In genomic region chr3:77254967-77255831, GRCh38 we compare ENCODE assay signal across 8 cellular contexts.
DNase-seq lines count a peak whose midpoint lies in the region; ATAC-seq and TF ChIP-seq lines count a peak whose summit lies in the region.

No MANE protein-coding gene starts in this region.

- H3K9me2 ChIP-seq in neural cell (ENCODE audit: insufficient read depth, low read length) = no peaks in the 10 kb centered on the region

- no peak for TF ChIP-seq EP300 in neural cell (conservative IDR thresholded peaks at IDR 0.05; ENCODE audit: poor library complexity, severe bottlenecking)

- DNase-seq in GM03348 (ENCODE audit: low spot score) (peak; percentile 62), RPMI8226 (peak; percentile 67), ureter (ENCODE audit: low spot score) (no peak)
- DNase-seq in naive thymus-derived CD8-positive, alpha-beta T cell = no peak

- no peaks in the 10 kb centered on the region for H3K9me3 ChIP-seq in neural cell (ENCODE audit: low read length)

- no peaks in the 10 kb centered on the region for H3K36me3 ChIP-seq in neural cell (ENCODE audit: insufficient read depth, low read length)

- TF ChIP-seq CTCF in LNCAP (IDR thresholded peaks at IDR 0.05) (peak; percentile 72), neural cell (IDR thresholded peaks at IDR 0.05; ENCODE audit: poor library complexity, severe bottlenecking) (peak; percentile 75)

- H3K4me2 ChIP-seq in neural cell (ENCODE audit: low read length) = no peak overlapping the region

- H2AFZ ChIP-seq in neural cell (ENCODE audit: low read depth, low read length) = no peak overlapping the region

- no peak overlapping the region for H3K4me3 Mint-ChIP-seq in naive thymus-derived CD8-positive, alpha-beta T cell

- H3K4me1 Mint-ChIP-seq in naive thymus-derived CD8-positive, alpha-beta T cell = no peaks in the 10 kb centered on the region

- H3K9ac ChIP-seq in neural cell (ENCODE audit: low read length) = no peak overlapping the region

- TF ChIP-seq RAD21 in neural cell (conservative IDR thresholded peaks at IDR 0.05) = peak; percentile 75

- peaks cover 0 to 22% (median 4%) of the 10 kb centered on the region in 9 donors for H3K9me3 Mint-ChIP-seq in naive thymus-derived CD8-positive, alpha-beta T cell

- no peaks in the 10 kb centered on the region for H3K79me2 ChIP-seq in neural cell (replicated peaks; ENCODE audit: insufficient read depth, low read length)

- POLR2A ChIA-PET in naive thymus-derived CD8-positive, alpha-beta T cell (lab: Charles Lee) = no interaction called here

- no peaks in the 10 kb centered on the region for H4K20me1 ChIP-seq in neural cell (ENCODE audit: insufficient read depth)

- no peak overlapping the region for H3K27ac Mint-ChIP-seq in naive thymus-derived CD8-positive, alpha-beta T cell

- ATAC-seq in GM21723 (IDR thresholded peaks at IDR 0.05; ENCODE audit: unreplicated experiment) = peak; percentile 67
- ATAC-seq in esophagus mucosa = peak; percentile 81
- no peak for ATAC-seq in naive thymus-derived CD8-positive, alpha-beta T cell

- H3K36me3 Mint-ChIP-seq in naive thymus-derived CD8-positive, alpha-beta T cell = no peaks in the 10 kb centered on the region

- no peaks in the 10 kb centered on the region for H3K27me3 Mint-ChIP-seq in naive thymus-derived CD8-positive, alpha-beta T cell

- no peak overlapping the region for H3K4me3 ChIP-seq in neural cell (ENCODE audit: low read length)

- no peaks in the 10 kb centered on the region for H3F3A ChIP-seq in neural cell (ENCODE audit: insufficient read depth, low read length, poor library complexity, severe bottlenecking)

- H3K27me3 ChIP-seq in neural cell (ENCODE audit: insufficient read depth, low read depth, low read length) = no peaks in the 10 kb centered on the region

- H3K27ac ChIP-seq in neural cell (ENCODE audit: low read length) = no peak overlapping the region

TF ChIP-seq in neural cell, 6 proteins besides CTCF, POLR2A, EP300 and RAD21:
- TF ChIP-seq TAF1 (IDR thresholded peaks at IDR 0.05; ENCODE audit: low read depth) (no peak), POLR2AphosphoS5 (IDR thresholded peaks at IDR 0.05) (no peak), SMC3 (conservative IDR thresholded peaks at IDR 0.05; ENCODE audit: poor library complexity) (peak; percentile 80), EZH2 (IDR thresholded peaks at IDR 0.05; ENCODE audit: borderline replicate concordance, insufficient read depth, low read length, poor library complexity, severe bottlenecking) (no peak), MXI1 (conservative IDR thresholded peaks at IDR 0.05; ENCODE audit: poor library complexity, severe bottlenecking) (no peak)
- TF ChIP-seq, protein P1, sequence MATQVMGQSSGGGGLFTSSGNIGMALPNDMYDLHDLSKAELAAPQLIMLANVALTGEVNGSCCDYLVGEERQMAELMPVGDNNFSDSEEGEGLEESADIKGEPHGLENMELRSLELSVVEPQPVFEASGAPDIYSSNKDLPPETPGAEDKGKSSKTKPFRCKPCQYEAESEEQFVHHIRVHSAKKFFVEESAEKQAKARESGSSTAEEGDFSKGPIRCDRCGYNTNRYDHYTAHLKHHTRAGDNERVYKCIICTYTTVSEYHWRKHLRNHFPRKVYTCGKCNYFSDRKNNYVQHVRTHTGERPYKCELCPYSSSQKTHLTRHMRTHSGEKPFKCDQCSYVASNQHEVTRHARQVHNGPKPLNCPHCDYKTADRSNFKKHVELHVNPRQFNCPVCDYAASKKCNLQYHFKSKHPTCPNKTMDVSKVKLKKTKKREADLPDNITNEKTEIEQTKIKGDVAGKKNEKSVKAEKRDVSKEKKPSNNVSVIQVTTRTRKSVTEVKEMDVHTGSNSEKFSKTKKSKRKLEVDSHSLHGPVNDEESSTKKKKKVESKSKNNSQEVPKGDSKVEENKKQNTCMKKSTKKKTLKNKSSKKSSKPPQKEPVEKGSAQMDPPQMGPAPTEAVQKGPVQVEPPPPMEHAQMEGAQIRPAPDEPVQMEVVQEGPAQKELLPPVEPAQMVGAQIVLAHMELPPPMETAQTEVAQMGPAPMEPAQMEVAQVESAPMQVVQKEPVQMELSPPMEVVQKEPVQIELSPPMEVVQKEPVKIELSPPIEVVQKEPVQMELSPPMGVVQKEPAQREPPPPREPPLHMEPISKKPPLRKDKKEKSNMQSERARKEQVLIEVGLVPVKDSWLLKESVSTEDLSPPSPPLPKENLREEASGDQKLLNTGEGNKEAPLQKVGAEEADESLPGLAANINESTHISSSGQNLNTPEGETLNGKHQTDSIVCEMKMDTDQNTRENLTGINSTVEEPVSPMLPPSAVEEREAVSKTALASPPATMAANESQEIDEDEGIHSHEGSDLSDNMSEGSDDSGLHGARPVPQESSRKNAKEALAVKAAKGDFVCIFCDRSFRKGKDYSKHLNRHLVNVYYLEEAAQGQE (IDR thresholded peaks at IDR 0.05; ENCODE audit: borderline replicate concordance) = no peak

Comparison
In these comparisons a context has a peak if more than half of its experiments do, and no peak if none do; other contexts are left out.
1. DNase-seq: peak in GM03348 (single experiment) and RPMI8226 (single experiment); none in ureter (single experiment) and naive thymus-derived CD8-positive, alpha-beta T cell (0 of 10).
2. ATAC-seq: peak in GM21723 (single experiment) and esophagus mucosa (single experiment); none in naive thymus-derived CD8-positive, alpha-beta T cell (0 of 2).